Comparison of ENCODE assay signal across 23 cellular contexts in the genomic region with DNA sequence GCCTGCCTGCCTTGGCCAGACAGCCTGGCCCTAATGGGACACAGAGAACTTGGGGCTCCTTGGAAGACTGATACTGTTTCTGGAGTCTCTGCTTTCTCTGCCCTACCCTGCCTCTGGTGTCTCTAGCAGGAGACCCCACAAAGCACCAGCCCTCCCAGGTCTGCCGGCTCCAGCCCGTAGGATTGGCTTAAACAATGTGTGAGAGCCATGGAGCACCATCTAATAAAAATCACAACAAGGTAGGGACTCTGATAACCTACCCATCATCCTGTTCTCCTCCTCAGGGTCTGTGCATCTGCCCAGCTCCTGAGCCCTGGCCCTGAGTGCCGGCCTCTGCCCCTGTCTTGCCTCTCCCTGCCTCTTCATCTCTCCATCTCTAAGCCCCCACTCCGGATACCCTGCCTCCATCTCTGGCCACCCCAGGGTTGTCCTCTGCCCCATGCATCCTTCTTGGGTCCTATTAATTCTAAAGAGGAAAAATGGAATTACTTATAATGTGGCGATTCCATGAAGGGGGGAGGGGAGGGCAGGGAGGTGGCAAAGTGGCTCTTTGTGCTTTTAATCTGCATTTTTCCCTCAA. TPM values are rescaled to one million over a fixed set of nuclear protein-coding genes. Genes with fewer than 3 reads are reported as not detected.
DNase-seq lines count a peak whose midpoint lies in the region; ATAC-seq and TF ChIP-seq lines count a peak whose summit lies in the region.
"Had no signal": no experiment of that assay in that cellular context is flagged by ENCODE, and none has a peak within 500 bp of the region (broad histone marks: within the 10 kb centered on the region; RNA-seq: fewer than 3 reads in every experiment).

No MANE protein-coding gene starts in this region.

- TF ChIP-seq CTCF in WTC11 (IDR thresholded peaks at IDR 0.05), result no peak

- H3K4me3 Mint-ChIP-seq in activated naive CD8-positive, alpha-beta T cell, result peak overlapping the region; percentile 57
- no peak overlapping the region for H3K4me3 Mint-ChIP-seq in activated naive CD8-positive, alpha-beta T cell treated with anti-CD3 and anti-CD28 coated beads for 36 hours
- 0 out of 2 replicates have a peak overlapping the region, but pooled peaks have one; percentile 31 for H3K4me3 Mint-ChIP-seq in WTC11
- peak overlapping the region; percentile 16 to 75 (median 62) for H3K4me3 Mint-ChIP-seq in naive thymus-derived CD8-positive, alpha-beta T cell
- H3K4me3 Mint-ChIP-seq in stimulated activated effector memory CD8-positive, alpha-beta T cell treated with anti-CD3 and anti-CD28 coated beads, Interleukin-12 subunit alpha, Interleukin-12 subunit beta, amount 100 ng/mL, for 72 hours, result peak overlapping the region; percentile 2
- no peak overlapping the region for H3K4me3 Mint-ChIP-seq in activated CD8-positive, alpha-beta T cell treated with anti-CD3 and anti-CD28 coated beads, Interleukin-2, amount 10 ng/mL, durations not matched to agents 7 days and 5 days
- H3K4me3 Mint-ChIP-seq: activated T-helper 1 cell treated with anti-CD3 and anti-CD28 coated beads, Interleukin-12 subunit alpha, Interleukin-12 subunit beta, Interleukin-2, Interleukin-4 antibody, amounts not matched to agents 30 ng/mL and 10 ng/mL and 1 ng/mL, durations not matched to agents 14 hours and 24 hours and 36 hours; T-helper 1 cell treated with Interleukin-12 subunit alpha and Interleukin-12 subunit beta and Interleukin-4 antibody, amounts not matched to agents 30 μg/mL and 1 μg/mL, for 36 hours had no signal

- H3K27ac Mint-ChIP-seq in activated naive CD8-positive, alpha-beta T cell, result no peak overlapping the region
- H3K27ac Mint-ChIP-seq in activated naive CD8-positive, alpha-beta T cell treated with anti-CD3 and anti-CD28 coated beads for 36 hours, result no peak overlapping the region
- no peak overlapping the region for H3K27ac Mint-ChIP-seq in WTC11
- no peak overlapping the region for H3K27ac Mint-ChIP-seq in naive thymus-derived CD8-positive, alpha-beta T cell
- no peak overlapping the region for H3K27ac Mint-ChIP-seq in stimulated activated effector memory CD8-positive, alpha-beta T cell treated with anti-CD3 and anti-CD28 coated beads, Interleukin-12 subunit alpha, Interleukin-12 subunit beta, amount 100 ng/mL, for 72 hours
- no peak overlapping the region for H3K27ac Mint-ChIP-seq in activated CD8-positive, alpha-beta T cell treated with anti-CD3 and anti-CD28 coated beads, Interleukin-2, amount 10 ng/mL, durations not matched to agents 7 days and 5 days
- H3K27ac Mint-ChIP-seq: activated T-helper 1 cell treated with anti-CD3 and anti-CD28 coated beads, Interleukin-12 subunit alpha, Interleukin-12 subunit beta, Interleukin-2, Interleukin-4 antibody, amounts not matched to agents 30 ng/mL and 10 ng/mL and 1 ng/mL, durations not matched to agents 14 hours and 24 hours and 36 hours; T-helper 1 cell treated with Interleukin-12 subunit alpha and Interleukin-12 subunit beta and Interleukin-4 antibody, amounts not matched to agents 30 μg/mL and 1 μg/mL, for 36 hours had no signal

- H3K9me3 Mint-ChIP-seq in activated naive CD8-positive, alpha-beta T cell (ENCODE audit: low read depth), result no peaks in the 10 kb centered on the region
- no peaks in the 10 kb centered on the region for H3K9me3 Mint-ChIP-seq in activated naive CD8-positive, alpha-beta T cell treated with anti-CD3 and anti-CD28 coated beads for 36 hours
- H3K9me3 Mint-ChIP-seq in WTC11, result no peaks in the 10 kb centered on the region
- H3K9me3 Mint-ChIP-seq in naive thymus-derived CD8-positive, alpha-beta T cell, result peaks cover 0 to 2% (median 0%) of the 10 kb centered on the region in 9 donors
- no peaks in the 10 kb centered on the region for H3K9me3 Mint-ChIP-seq in stimulated activated effector memory CD8-positive, alpha-beta T cell treated with anti-CD3 and anti-CD28 coated beads, Interleukin-12 subunit alpha, Interleukin-12 subunit beta, amount 100 ng/mL, for 72 hours
- no peaks in the 10 kb centered on the region for H3K9me3 Mint-ChIP-seq in activated CD8-positive, alpha-beta T cell treated with anti-CD3 and anti-CD28 coated beads, Interleukin-2, amount 10 ng/mL, durations not matched to agents 7 days and 5 days (ENCODE audit: insufficient read depth)
- H3K9me3 Mint-ChIP-seq: activated T-helper 1 cell treated with anti-CD3 and anti-CD28 coated beads, Interleukin-12 subunit alpha, Interleukin-12 subunit beta, Interleukin-2, Interleukin-4 antibody, amounts not matched to agents 30 ng/mL and 10 ng/mL and 1 ng/mL, durations not matched to agents 14 hours and 24 hours and 36 hours; T-helper 1 cell treated with Interleukin-12 subunit alpha and Interleukin-12 subunit beta and Interleukin-4 antibody, amounts not matched to agents 30 μg/mL and 1 μg/mL, for 36 hours had no signal

- peaks cover 13% of the 10 kb centered on the region for H3K27me3 Mint-ChIP-seq in activated naive CD8-positive, alpha-beta T cell
- peaks cover 49% of the 10 kb centered on the region for H3K27me3 Mint-ChIP-seq in activated naive CD8-positive, alpha-beta T cell treated with anti-CD3 and anti-CD28 coated beads for 36 hours
- H3K27me3 Mint-ChIP-seq in WTC11 (ENCODE audit: low read depth), result peaks cover 60% of the 10 kb centered on the region
- H3K27me3 Mint-ChIP-seq in naive thymus-derived CD8-positive, alpha-beta T cell, result peaks cover 10 to 70% (median 46%) of the 10 kb centered on the region in 5 donors
- H3K27me3 Mint-ChIP-seq in activated CD8-positive, alpha-beta T cell treated with anti-CD3 and anti-CD28 coated beads, Interleukin-2, amount 10 ng/mL, durations not matched to agents 7 days and 5 days (ENCODE audit: low read depth), result peaks cover 49% of the 10 kb centered on the region

- peaks cover 8% of the 10 kb centered on the region for H3K4me1 Mint-ChIP-seq in activated naive CD8-positive, alpha-beta T cell (ENCODE audit: low read depth)
- H3K4me1 Mint-ChIP-seq in activated naive CD8-positive, alpha-beta T cell treated with anti-CD3 and anti-CD28 coated beads for 36 hours, result peaks cover 3% of the 10 kb centered on the region
- H3K4me1 Mint-ChIP-seq in WTC11, result peaks cover 26% of the 10 kb centered on the region
- peaks cover 6 to 15% (median 9%) of the 10 kb centered on the region in 4 donors for H3K4me1 Mint-ChIP-seq in naive thymus-derived CD8-positive, alpha-beta T cell
- H3K4me1 Mint-ChIP-seq in stimulated activated effector memory CD8-positive, alpha-beta T cell treated with anti-CD3 and anti-CD28 coated beads, Interleukin-12 subunit alpha, Interleukin-12 subunit beta, amount 100 ng/mL, for 72 hours, result no peaks in the 10 kb centered on the region
- H3K4me1 Mint-ChIP-seq in activated CD8-positive, alpha-beta T cell treated with anti-CD3 and anti-CD28 coated beads, Interleukin-2, amount 10 ng/mL, durations not matched to agents 7 days and 5 days (ENCODE audit: low read depth), result peaks cover 5% of the 10 kb centered on the region

- POLR2A ChIA-PET in WTC11 (lab: Charles Lee), result no interaction called here
- POLR2A ChIA-PET in naive thymus-derived CD8-positive, alpha-beta T cell (lab: Charles Lee), result no interaction called here
- POLR2A ChIA-PET in activated CD8-positive, alpha-beta T cell treated with anti-CD3 and anti-CD28 coated beads, Interleukin-2, amount 10 ng/mL, durations not matched to agents 7 days and 5 days (lab: Charles Lee), result no interaction called here

- DNase-seq in activated naive CD8-positive, alpha-beta T cell treated with anti-CD3 and anti-CD28 coated beads for 36 hours, result no peak
- no peak for DNase-seq in WTC11 (ENCODE audit: low spot score)
- DNase-seq in naive thymus-derived CD8-positive, alpha-beta T cell, result peak in 1 of 10 donors; percentile 53
- DNase-seq in stimulated activated effector memory CD8-positive, alpha-beta T cell treated with anti-CD3 and anti-CD28 coated beads, Interleukin-12 subunit alpha, Interleukin-12 subunit beta, amount 100 ng/mL, for 72 hours (ENCODE audit: low spot score in 2 of 2), result no peak
- DNase-seq in activated CD8-positive, alpha-beta T cell treated with anti-CD3 and anti-CD28 coated beads, Interleukin-2, amount 10 ng/mL, durations not matched to agents 7 days and 5 days, result no peak
- no peak for DNase-seq in activated CD8-positive, alpha-beta memory T cell treated with anti-CD3 and anti-CD28 coated beads, Interleukin-2, amount 50 U/mL, for 48 hours
- DNase-seq: activated CD4-positive, CD25-positive, alpha-beta regulatory T cell; activated CD8-positive, alpha-beta memory T cell treated with anti-CD3 and anti-CD28 coated beads for 24 hours; amniotic stem cell; central memory CD4-positive, alpha-beta T cell; NCI-H1105 treated with DMSO at 0.1 percent for 48 hours; NCI-H2107; NCI-H510A treated with DMSO at 0.1 percent for 48 hours; SHP77 treated with DMSO at 0.1 percent for 48 hours; small intestine; stimulated activated CD4-positive, alpha-beta T cell treated with anti-CD3 and anti-CD28 coated beads, Interleukin-4, amount 100 ng/mL, for 24 hours; uterus had no signal

- CTCF ChIA-PET in WTC11 (lab: Charles Lee), result interaction anchor here (0.6 to 2.6 kb wide), 5 partner anchors 15 to 122 kb away, joined by 3 to 14 read pairs (median 5); no protein-coding TSS in a partner anchor
- CTCF ChIA-PET in activated CD8-positive, alpha-beta T cell treated with anti-CD3 and anti-CD28 coated beads, Interleukin-2, amount 10 ng/mL, durations not matched to agents 7 days and 5 days (lab: Charles Lee), result no interaction called here

- H3K36me3 Mint-ChIP-seq in activated naive CD8-positive, alpha-beta T cell, result no peaks in the 10 kb centered on the region
- no peaks in the 10 kb centered on the region for H3K36me3 Mint-ChIP-seq in activated naive CD8-positive, alpha-beta T cell treated with anti-CD3 and anti-CD28 coated beads for 36 hours
- no peaks in the 10 kb centered on the region for H3K36me3 Mint-ChIP-seq in WTC11
- H3K36me3 Mint-ChIP-seq in naive thymus-derived CD8-positive, alpha-beta T cell, result no peaks in the 10 kb centered on the region
- H3K36me3 Mint-ChIP-seq in stimulated activated effector memory CD8-positive, alpha-beta T cell treated with anti-CD3 and anti-CD28 coated beads, Interleukin-12 subunit alpha, Interleukin-12 subunit beta, amount 100 ng/mL, for 72 hours, result no peaks in the 10 kb centered on the region
- no peaks in the 10 kb centered on the region for H3K36me3 Mint-ChIP-seq in activated CD8-positive, alpha-beta T cell treated with anti-CD3 and anti-CD28 coated beads, Interleukin-2, amount 10 ng/mL, durations not matched to agents 7 days and 5 days (ENCODE audit: low read depth)

- ATAC-seq in WTC11 (no peak), GM21576 (IDR thresholded peaks at IDR 0.05; ENCODE audit: unreplicated experiment) (no peak)
- ATAC-seq in naive thymus-derived CD8-positive, alpha-beta T cell, result no peak
- ATAC-seq in stimulated activated effector memory CD8-positive, alpha-beta T cell treated with anti-CD3 and anti-CD28 coated beads, Interleukin-12 subunit alpha, Interleukin-12 subunit beta, amount 100 ng/mL, for 72 hours, result no peak
- ATAC-seq in activated CD8-positive, alpha-beta T cell treated with anti-CD3 and anti-CD28 coated beads, Interleukin-2, amount 10 ng/mL, durations not matched to agents 7 days and 5 days, result no peak

RNA-seq across cellular contexts. Expression of a gene that starts 1.2 kb away (rescaled TPM):
- total RNA-seq in activated naive CD8-positive, alpha-beta T cell treated with anti-CD3 and anti-CD28 coated beads for 36 hours, result under 1 TPM; 0.12 to 0.14 TPM
- 21.4 to 23.3 TPM (median 21.9 TPM) in 3 replicates for total RNA-seq in WTC11 (2021)
- not detected for total RNA-seq in naive thymus-derived CD8-positive, alpha-beta T cell
- polyA plus RNA-seq in naive thymus-derived CD8-positive, alpha-beta T cell, result not detected
- total RNA-seq in activated CD8-positive, alpha-beta T cell treated with anti-CD3 and anti-CD28 coated beads, Interleukin-2, amount 10 ng/mL, durations not matched to agents 7 days and 5 days, result not detected
- total RNA-seq: activated T-helper 1 cell treated with anti-CD3 and anti-CD28 coated beads, Interleukin-12 subunit alpha, Interleukin-12 subunit beta, Interleukin-2, Interleukin-4 antibody, amounts not matched to agents 30 ng/mL and 10 ng/mL and 1 ng/mL, durations not matched to agents 14 hours and 24 hours and 36 hours; subcutaneous adipose tissue had no signal

RNA-seq across cellular contexts. Expression of a gene that starts 31.4 kb away (rescaled TPM):
- total RNA-seq in activated naive CD8-positive, alpha-beta T cell treated with anti-CD3 and anti-CD28 coated beads for 36 hours, result not detected
- not detected in 3 replicates for total RNA-seq in WTC11 (2021)
- not detected for total RNA-seq in naive thymus-derived CD8-positive, alpha-beta T cell
- polyA plus RNA-seq in naive thymus-derived CD8-positive, alpha-beta T cell, result not detected
- total RNA-seq in activated CD8-positive, alpha-beta T cell treated with anti-CD3 and anti-CD28 coated beads, Interleukin-2, amount 10 ng/mL, durations not matched to agents 7 days and 5 days, result not detected
- total RNA-seq: activated T-helper 1 cell treated with anti-CD3 and anti-CD28 coated beads, Interleukin-12 subunit alpha, Interleukin-12 subunit beta, Interleukin-2, Interleukin-4 antibody, amounts not matched to agents 30 ng/mL and 10 ng/mL and 1 ng/mL, durations not matched to agents 14 hours and 24 hours and 36 hours; mucosa of gallbladder; subcutaneous adipose tissue; uterus had no signal
- polyA plus RNA-seq: small intestine had no signal

RNA-seq across cellular contexts. Expression of a gene that starts 32.9 kb away (rescaled TPM):
- total RNA-seq in activated naive CD8-positive, alpha-beta T cell treated with anti-CD3 and anti-CD28 coated beads for 36 hours, result not detected
- total RNA-seq in WTC11 (2021), result not detected in 3 replicates
- total RNA-seq in naive thymus-derived CD8-positive, alpha-beta T cell, result not detected
- not detected for polyA plus RNA-seq in naive thymus-derived CD8-positive, alpha-beta T cell
- not detected for total RNA-seq in activated CD8-positive, alpha-beta T cell treated with anti-CD3 and anti-CD28 coated beads, Interleukin-2, amount 10 ng/mL, durations not matched to agents 7 days and 5 days
- total RNA-seq: activated T-helper 1 cell treated with anti-CD3 and anti-CD28 coated beads, Interleukin-12 subunit alpha, Interleukin-12 subunit beta, Interleukin-2, Interleukin-4 antibody, amounts not matched to agents 30 ng/mL and 10 ng/mL and 1 ng/mL, durations not matched to agents 14 hours and 24 hours and 36 hours; subcutaneous adipose tissue; uterus had no signal

RNA-seq across cellular contexts. Expression of a gene that starts 37.1 kb away (rescaled TPM):
- not detected for total RNA-seq in activated naive CD8-positive, alpha-beta T cell treated with anti-CD3 and anti-CD28 coated beads for 36 hours
- 0.07 to 0.11 TPM in 2 of 3 replicates, not detected in the other for total RNA-seq in WTC11 (2021)
- total RNA-seq in naive thymus-derived CD8-positive, alpha-beta T cell, result not detected
- polyA plus RNA-seq in naive thymus-derived CD8-positive, alpha-beta T cell, result not detected
- total RNA-seq in activated CD8-positive, alpha-beta T cell treated with anti-CD3 and anti-CD28 coated beads, Interleukin-2, amount 10 ng/mL, durations not matched to agents 7 days and 5 days, result not detected
- total RNA-seq: activated T-helper 1 cell treated with anti-CD3 and anti-CD28 coated beads, Interleukin-12 subunit alpha, Interleukin-12 subunit beta, Interleukin-2, Interleukin-4 antibody, amounts not matched to agents 30 ng/mL and 10 ng/mL and 1 ng/mL, durations not matched to agents 14 hours and 24 hours and 36 hours; mucosa of gallbladder; subcutaneous adipose tissue; uterus had no signal
- polyA plus RNA-seq: small intestine had no signal

RNA-seq across cellular contexts. Expression of a gene that starts 50.7 kb away (rescaled TPM):
- total RNA-seq in activated naive CD8-positive, alpha-beta T cell treated with anti-CD3 and anti-CD28 coated beads for 36 hours, result not detected
- total RNA-seq in WTC11 (2021), result 0.20 TPM in 1 of 3 replicates, not detected in the others
- total RNA-seq in naive thymus-derived CD8-positive, alpha-beta T cell, result not detected
- under 1 TPM in 1 of 3 donors, not detected in 2; 0.59 TPM for polyA plus RNA-seq in naive thymus-derived CD8-positive, alpha-beta T cell
- not detected for total RNA-seq in activated CD8-positive, alpha-beta T cell treated with anti-CD3 and anti-CD28 coated beads, Interleukin-2, amount 10 ng/mL, durations not matched to agents 7 days and 5 days
- total RNA-seq: activated T-helper 1 cell treated with anti-CD3 and anti-CD28 coated beads, Interleukin-12 subunit alpha, Interleukin-12 subunit beta, Interleukin-2, Interleukin-4 antibody, amounts not matched to agents 30 ng/mL and 10 ng/mL and 1 ng/mL, durations not matched to agents 14 hours and 24 hours and 36 hours; mucosa of gallbladder; subcutaneous adipose tissue; uterus had no signal
- polyA plus RNA-seq: small intestine had no signal

Comparison
In these comparisons a context has a peak if more than half of its experiments do, and no peak if none do; other contexts are left out.
1. H3K4me3 Mint-ChIP-seq: peak in activated naive CD8-positive, alpha-beta T cell (single experiment), WTC11 (single experiment), naive thymus-derived CD8-positive, alpha-beta T cell (10 of 10) and stimulated activated effector memory CD8-positive, alpha-beta T cell treated with anti-CD3 and anti-CD28 coated beads, Interleukin-12 subunit alpha, Interleukin-12 subunit beta, amount 100 ng/mL, for 72 hours (single experiment); none in activated naive CD8-positive, alpha-beta T cell treated with anti-CD3 and anti-CD28 coated beads for 36 hours (single experiment) and activated CD8-positive, alpha-beta T cell treated with anti-CD3 and anti-CD28 coated beads, Interleukin-2, amount 10 ng/mL, durations not matched to agents 7 days and 5 days (single experiment).
2. RNA of a gene that starts 1.2 kb away (total RNA-seq): 21.4 to 23.3 TPM in WTC11; 0.12 to 0.14 TPM in activated naive CD8-positive, alpha-beta T cell treated with anti-CD3 and anti-CD28 coated beads for 36 hours, not detected in naive thymus-derived CD8-positive, alpha-beta T cell and not detected in activated CD8-positive, alpha-beta T cell treated with anti-CD3 and anti-CD28 coated beads, Interleukin-2, amount 10 ng/mL, durations not matched to agents 7 days and 5 days; every median in the first group is over 10 times any median in the second.